Comparison of ENCODE assay signal across 8 cellular contexts in the genomic region with DNA sequence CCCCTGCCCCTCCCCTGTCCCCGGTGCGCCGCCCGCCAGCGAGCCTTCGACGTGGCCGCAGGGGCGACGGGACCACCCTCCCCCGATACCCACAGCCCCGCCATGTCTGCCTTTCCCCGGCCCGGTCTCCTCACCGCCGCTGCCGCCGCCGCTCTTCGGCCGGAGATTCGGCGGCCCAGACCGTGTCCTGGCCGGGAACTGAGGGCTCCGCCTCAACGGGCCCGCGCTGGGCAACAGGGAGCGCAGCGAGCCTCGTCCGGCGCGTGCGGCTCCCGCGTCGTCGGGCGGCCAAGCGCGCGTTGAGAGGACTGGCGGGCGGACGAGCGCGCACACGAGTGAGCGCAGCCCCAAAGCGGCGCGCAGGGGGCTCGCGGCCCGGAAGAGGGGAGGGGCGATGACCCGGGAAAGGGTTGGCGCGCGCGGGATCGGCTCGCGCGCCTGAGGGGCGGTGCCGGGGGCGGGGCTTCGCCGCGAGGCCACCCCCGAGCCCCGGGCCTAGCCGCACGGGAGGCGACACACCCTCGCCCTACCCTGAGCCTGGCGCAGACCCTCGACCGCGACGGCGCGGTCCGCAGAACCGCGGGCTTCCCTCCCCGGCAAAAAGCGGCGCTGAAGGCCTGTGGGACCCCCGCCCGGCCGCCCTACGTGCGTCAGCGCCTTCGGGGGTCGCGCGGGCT. TPM values are rescaled to one million over a fixed set of nuclear protein-coding genes. Genes with fewer than 3 reads are reported as not detected.
A peak's percentile ranks its signal among the peaks of the same experiment; 100 is the strongest.
DNase-seq lines count a peak whose midpoint lies in the region; ATAC-seq and TF ChIP-seq lines count a peak whose summit lies in the region.

Gene BTG3 (minus strand): TSS at position 337 of the 677 bp plus-strand sequence. CDS start 3,757 bp downstream, outside the sequence.

- H3K27me3 ChIP-seq in A673 (replicated peaks; ENCODE audit: insufficient read depth, low read depth, low read length, poor library complexity): no peaks in the 10 kb centered on the region

- peaks cover 7% of the 10 kb centered on the region for H3K4me1 ChIP-seq in A673 (ENCODE audit: insufficient read depth, low read length, poor library complexity, severe bottlenecking)

- TF ChIP-seq CTCF in A673 (conservative IDR thresholded peaks at IDR 0.05; ENCODE audit: low read depth, low read length): no peak

- H3K4me3 ChIP-seq in A673 (ENCODE audit: low read depth, low read length, poor library complexity, severe bottlenecking): peak within 1 kb of the TSS; percentile 89

- CTCF ChIA-PET in A673 (lab: Charles Lee): no interaction called here

- intact Hi-C loops in A673 (cut with micrococcal nuclease; ENCODE audit: unreplicated experiment): loop anchor here (10.0 kb wide), 1 partner anchor 202 kb away; the partner anchor contains the start of gene C21orf91

- peaks cover 14% of the 10 kb centered on the region for H3K36me3 ChIP-seq in A673 (ENCODE audit: insufficient read depth, low read length, poor library complexity, severe bottlenecking)

- peak; percentile 74 for ATAC-seq in GM18519 (IDR thresholded peaks at IDR 0.05; ENCODE audit: low FRiP score, unreplicated experiment)
- peak; percentile 79 for ATAC-seq in HG03039 (IDR thresholded peaks at IDR 0.05; ENCODE audit: unreplicated experiment)

- peak within 1 kb of the TSS; percentile 95 for H3K27ac ChIP-seq in A673 (ENCODE audit: low read depth, low read length, poor library complexity, severe bottlenecking)

- POLR2A ChIA-PET in A673 (lab: Charles Lee; ENCODE audit: low non-redundant PET): no interaction called here

- no TSS peak for BruUV-seq in A673 (replicated peaks; lab: Mats Ljungman, UMichigan)

- DNase-seq in A673 (ENCODE audit: low spot score) (peak; percentile 89), NCI-H2171 (lab: John Stamatoyannopoulos, UW) (peak; percentile 74), cerebellum (ENCODE audit: low spot score) (peak; percentile 41), kidney glomerular epithelial cell (lab: John Stamatoyannopoulos, UW) (peak; percentile 64)
- DNase-seq in activated CD4-positive, CD25-positive, alpha-beta regulatory T cell treated with anti-CD3 and anti-CD28 coated beads, Interleukin-2, amount 50 U/mL, for 72 hours: peak; percentile 86
- peak; percentile 51 to 77 for DNase-seq in stimulated activated CD4-positive, alpha-beta T cell treated with anti-CD3 and anti-CD28 coated beads, Interleukin-15, amount 100 ng/mL, for 48 hours (ENCODE audit: low read depth in 2 of 2)

- H3K9me3 ChIP-seq in A673 (ENCODE audit: low read depth, low read length, poor library complexity, severe bottlenecking): no peaks in the 10 kb centered on the region

RNA-seq across cellular contexts. Expression of gene BTG3, which starts in this region (rescaled TPM):
- 63.0 and 76.8 TPM in 2 replicates for total RNA-seq in A673 (2021)
- 23.2 TPM for total RNA-seq in cerebellum

Comparison
In these comparisons a context has a peak if more than half of its experiments do, and no peak if none do; other contexts are left out.
1. Peak in every context shown above with its lines: DNase-seq, ATAC-seq, H3K4me3 ChIP-seq and H3K27ac ChIP-seq.